23 cellular contexts compared by ENCODE assay signal in the genomic region with DNA sequence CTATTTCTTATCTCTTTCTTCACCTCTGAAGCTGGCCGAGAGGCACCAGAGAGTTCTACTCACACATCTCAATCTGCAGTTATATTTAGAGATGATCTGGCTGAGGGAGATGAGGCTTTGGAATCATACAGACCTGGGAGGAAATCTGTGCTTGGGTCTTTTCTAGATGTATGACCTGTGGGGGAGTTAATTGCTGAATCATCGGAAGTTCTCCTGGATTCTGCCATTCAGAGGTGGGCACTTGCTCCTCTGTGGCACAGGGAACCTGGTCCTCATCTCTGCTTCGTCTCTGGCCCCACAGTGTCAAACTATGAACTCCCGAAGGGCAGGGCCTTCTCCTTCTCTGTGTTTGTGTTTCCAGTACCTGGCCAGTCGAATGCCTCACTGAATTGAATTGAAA. TPM values are rescaled to one million over a fixed set of nuclear protein-coding genes. Genes with fewer than 3 reads are reported as not detected.
A peak's percentile ranks its signal among the peaks of the same experiment; 100 is the strongest.
DNase-seq lines count a peak whose midpoint lies in the region; ATAC-seq, FAIRE-seq and TF ChIP-seq lines count a peak whose summit lies in the region.
"Had no signal": no experiment of that assay in that cellular context is flagged by ENCODE, and none has a peak within 500 bp of the region (broad histone marks: within the 10 kb centered on the region; RNA-seq: fewer than 3 reads in every experiment).

No MANE protein-coding gene starts in this region.

- H2AFZ ChIP-seq in HepG2 (ENCODE audit: low read length): no peak overlapping the region

- DNase-seq in HepG2 (ENCODE audit: low spot score) (no peak), right lobe of liver (no peak), mesenteric fat pad (ENCODE audit: low spot score) (peak; percentile 45), A172 (ENCODE audit: low spot score) (no peak)
- DNase-seq in activated CD4-positive, alpha-beta T cell treated with anti-CD3 and anti-CD28 coated beads, Interleukin-2, amount 50 U/mL, for 1 hour: no peak
- DNase-seq: C1 segment of cervical spinal cord; Calu3; CD4-positive, alpha-beta memory T cell; COR-L47; DMS53; DMS79 treated with DMSO at 0.1 percent for 48 hours; GF-D8; H9 had no signal

- H3K9ac ChIP-seq in HepG2 (ENCODE audit: insufficient read depth, low read depth, low read length): no peak overlapping the region

- H3K4me1 ChIP-seq in HepG2 (ENCODE audit: insufficient read depth, low read length) (no peaks in the 10 kb centered on the region), right lobe of liver (no peaks in the 10 kb centered on the region)

- TF ChIP-seq RAD21 in HepG2 (CRISPR knock-in tag; IDR thresholded peaks at IDR 0.05): no peak

- intact Hi-C loops in HepG2 (cut with micrococcal nuclease; ENCODE audit: unreplicated experiment) (no loop called here), right lobe of liver (cut with DNase I) (no loop called here)

- CTCF ChIA-PET in HepG2 (lab: Yijun Ruan, JAX; ENCODE audit: low intra/inter-chr PET ratio, low total read pairs): no interaction called here

- BruUV-seq in HepG2 (replicated peaks; lab: Mats Ljungman, UMichigan): no TSS peak

- no peak overlapping the region for H3K4me3 Mint-ChIP-seq in stimulated activated memory B cell treated with anti-CD40 and anti-IgM and Interleukin-4, amounts not matched to agents 10 μg/mL and 1 μg/mL and 100 μg/mL, for 72 hours
- H3K4me3 Mint-ChIP-seq: CD4-positive, alpha-beta memory T cell; H9 had no signal

- no peaks in the 10 kb centered on the region for H3K79me2 ChIP-seq in HepG2 (ENCODE audit: insufficient read depth, low read length)

- H3K27me3 ChIP-seq in HepG2 (ENCODE audit: control insufficient read depth in 1 of 2, insufficient read depth in 2 of 2, low read length in 2 of 2) (peaks cover 1 to 14% of the 10 kb centered on the region in 2 experiments; a peak in 3 of 5 replicates), right lobe of liver (no peaks in the 10 kb centered on the region)

- H3K27ac ChIP-seq in HepG2 (ENCODE audit: extremely low read length, insufficient read depth, low read length) (no peak overlapping the region), right lobe of liver (no peak overlapping the region)
- H3K27ac ChIP-seq: 22Rv1 had no signal

- no peak overlapping the region for H3K4me2 ChIP-seq in HepG2 (ENCODE audit: low read depth, low read length)

- whole genome bisulfite sequencing in HepG2 (ENCODE audit: low lambda C conversion rate): 7% methylated on average over 5 of the region's 5 CpGs
- WGBS in right lobe of liver (ENCODE audit: insufficient coverage, low coverage, low lambda C conversion rate, missing lambda C conversion rate): 85% methylated on average over 2 of the region's 5 CpGs

- no peak overlapping the region for H3K4me3 ChIP-seq in HepG2 (replicated peaks in 1 of 3; ENCODE audit: insufficient read depth in 1 of 3, low read depth in 2 of 3, low read length in 3 of 3)
- H3K4me3 ChIP-seq in right lobe of liver: no peak overlapping the region

- in situ Hi-C loops in HepG2 (cut with HindIII; ENCODE audit: extremely low pct_ligation_motif_present, low pct_unique_long_range_greater_than_20kb): no loop called here

- no peak for FAIRE-seq in HepG2 (lab: Jason Lieb, UNC)
- FAIRE-seq: GM12891, GM18507 had no signal

- H3K36me3 ChIP-seq in HepG2 (replicated peaks in 1 of 2; ENCODE audit: control insufficient read depth in 1 of 2, insufficient read depth in 2 of 2, low read length in 2 of 2) (no peaks in the 10 kb centered on the region), right lobe of liver (peaks cover 0 to 57% (median 19%) of the 10 kb centered on the region in 4 donors)

- H3K4me1 Mint-ChIP-seq in stimulated activated memory B cell treated with anti-CD40 and anti-IgM and Interleukin-4, amounts not matched to agents 10 μg/mL and 1 μg/mL and 100 μg/mL, for 72 hours: peaks cover 15% of the 10 kb centered on the region
- H3K4me1 Mint-ChIP-seq: CD4-positive, alpha-beta memory T cell had no signal

- no peaks in the 10 kb centered on the region for H3K27me3 Mint-ChIP-seq in stimulated activated memory B cell treated with anti-CD40 and anti-IgM and Interleukin-4, amounts not matched to agents 10 μg/mL and 1 μg/mL and 100 μg/mL, for 72 hours

- no peaks in the 10 kb centered on the region for H4K20me1 ChIP-seq in HepG2 (ENCODE audit: insufficient read depth, low read length)

- peaks cover 93% of the 10 kb centered on the region for H3K36me3 Mint-ChIP-seq in stimulated activated memory B cell treated with anti-CD40 and anti-IgM and Interleukin-4, amounts not matched to agents 10 μg/mL and 1 μg/mL and 100 μg/mL, for 72 hours
- H3K36me3 Mint-ChIP-seq: CD4-positive, alpha-beta memory T cell had no signal

- POLR2A ChIA-PET in HepG2 (lab: Yijun Ruan, JAX): no interaction called here

- H3K9me3 ChIP-seq in HepG2 (ENCODE audit: low read length): no peaks in the 10 kb centered on the region
- no peaks in the 10 kb centered on the region for H3K9me3 ChIP-seq in right lobe of liver

- no peak for TF ChIP-seq POLR2A in HepG2 (IDR thresholded peaks at IDR 0.05; ENCODE audit: insufficient read depth in 1 of 2, low read depth in 2 of 2, low read length in 2 of 2)
- no peak for TF ChIP-seq POLR2A in right lobe of liver (IDR thresholded peaks at IDR 0.05)

- TF ChIP-seq CTCF in HepG2 (CRISPR knock-in tag; IDR thresholded peaks at IDR 0.05) (no peak), right lobe of liver (IDR thresholded peaks at IDR 0.05) (no peak)

- TF ChIP-seq EP300 in HepG2 (IDR thresholded peaks at IDR 0.05; ENCODE audit: low read depth in 2 of 2, low read length in 2 of 2) (no peak), HepG2 (CRISPR knock-in tag; IDR thresholded peaks at IDR 0.05; ENCODE audit: borderline replicate concordance) (no peak)

- H3K27ac Mint-ChIP-seq in stimulated activated memory B cell treated with anti-CD40 and anti-IgM and Interleukin-4, amounts not matched to agents 10 μg/mL and 1 μg/mL and 100 μg/mL, for 72 hours: peak overlapping the region; percentile 26
- H3K27ac Mint-ChIP-seq: CD4-positive, alpha-beta memory T cell; H9 had no signal

- no peaks in the 10 kb centered on the region for H3K9me3 Mint-ChIP-seq in stimulated activated memory B cell treated with anti-CD40 and anti-IgM and Interleukin-4, amounts not matched to agents 10 μg/mL and 1 μg/mL and 100 μg/mL, for 72 hours
- H3K9me3 Mint-ChIP-seq: CD4-positive, alpha-beta memory T cell; H9 had no signal

- ATAC-seq in HepG2: no peak
- no peak for ATAC-seq in right lobe of liver
- ATAC-seq in stimulated activated memory B cell treated with anti-CD40 and anti-IgM and Interleukin-4, amounts not matched to agents 10 μg/mL and 1 μg/mL and 100 μg/mL, for 72 hours: no peak
- no peak for ATAC-seq in GM18870 (IDR thresholded peaks at IDR 0.05; ENCODE audit: unreplicated experiment)
- ATAC-seq: HCT116 had no signal

TF ChIP-seq in HepG2, 621 proteins besides CTCF, POLR2A, EP300 and RAD21 (continues in another document):
- TF ChIP-seq, protein P1, sequence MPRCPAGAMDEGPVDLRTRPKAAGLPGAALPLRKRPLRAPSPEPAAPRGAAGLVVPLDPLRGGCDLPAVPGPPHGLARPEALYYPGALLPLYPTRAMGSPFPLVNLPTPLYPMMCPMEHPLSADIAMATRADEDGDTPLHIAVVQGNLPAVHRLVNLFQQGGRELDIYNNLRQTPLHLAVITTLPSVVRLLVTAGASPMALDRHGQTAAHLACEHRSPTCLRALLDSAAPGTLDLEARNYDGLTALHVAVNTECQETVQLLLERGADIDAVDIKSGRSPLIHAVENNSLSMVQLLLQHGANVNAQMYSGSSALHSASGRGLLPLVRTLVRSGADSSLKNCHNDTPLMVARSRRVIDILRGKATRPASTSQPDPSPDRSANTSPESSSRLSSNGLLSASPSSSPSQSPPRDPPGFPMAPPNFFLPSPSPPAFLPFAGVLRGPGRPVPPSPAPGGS (CRISPR knock-in tag; IDR thresholded peaks at IDR 0.05): no peak
- TF ChIP-seq NFE2L2 (IDR thresholded peaks at IDR 0.05; ENCODE audit: low read length) (peak; percentile 24; the same call in 1 of the 2 replicates), MAFK (conservative IDR thresholded peaks at IDR 0.05 in 1 of 2, IDR thresholded peaks at IDR 0.05 in 1 of 2; ENCODE audit: low read length in 2 of 2) (peak; percentile 15 to 52; a peak in 1 of 4 replicates), MAFF (IDR thresholded peaks at IDR 0.05; ENCODE audit: low read depth, low read length) (peak; percentile 26; the same call in 1 of the 2 replicates)

RNA-seq across cellular contexts. Expression of gene BLNK, which starts 52.5 kb away (rescaled TPM):
- total RNA-seq in HepG2 (2016; rRNA removed; fragmentation: Illumina TruSeq; extraction: Trizol) (not detected in 2 replicates), right lobe of liver (10 to 100 TPM in 5 of 6 experiments, 1 to 10 TPM in 1; 9.9 to 47.7 (median 20.9) TPM), mesenteric fat pad (4.7 TPM)
- not detected in 2 replicates for total RNA-seq in HepG2 (2016; cell fraction: cytosol; rRNA removed; fragmentation: Illumina TruSeq; extraction: Trizol; ENCODE audit: low read depth)
- not detected in 2 replicates for total RNA-seq in HepG2 (2016; cell fraction: insoluble cytoplasmic fraction; rRNA removed; fragmentation: Illumina TruSeq; extraction: Trizol)
- not detected in 2 replicates for total RNA-seq in HepG2 (2016; cell fraction: membrane; rRNA removed; fragmentation: Illumina TruSeq; extraction: Trizol)
- total RNA-seq in HepG2 (2016; cell fraction: nucleus; rRNA removed; fragmentation: Illumina TruSeq; extraction: Trizol): not detected in 2 replicates
- polyA plus RNA-seq in HepG2 (2011; rRNA removed): not detected in 2 replicates
- not detected in 2 replicates for polyA plus RNA-seq in HepG2 (2011; cell fraction: cytosol; rRNA removed)
- 0.23 TPM in 1 of 2 replicates, not detected in the other for polyA plus RNA-seq in HepG2 (2011; cell fraction: nucleus; rRNA removed)
- not detected in 2 replicates for polyA plus RNA-seq in HepG2 (2012)
- not detected in 2 replicates for polyA plus RNA-seq in HepG2 (2016; cell fraction: cytosol; fragmentation: Illumina TruSeq; extraction: Trizol; ENCODE audit: low read depth)
- not detected in 2 replicates for polyA plus RNA-seq in HepG2 (2016; cell fraction: insoluble cytoplasmic fraction; fragmentation: Illumina TruSeq; extraction: Trizol; ENCODE audit: low read depth)
- not detected in 2 replicates for polyA plus RNA-seq in HepG2 (2016; cell fraction: membrane; fragmentation: Illumina TruSeq; extraction: Trizol; ENCODE audit: low read depth)
- polyA plus RNA-seq in HepG2 (2016; cell fraction: nucleus; fragmentation: Illumina TruSeq; extraction: Trizol; ENCODE audit: insufficient read depth, low read depth): not detected in 2 replicates
- not detected in 2 replicates for polyA minus RNA-seq in HepG2 (2011; rRNA and poly(A)+ RNA removed; ENCODE audit: low replicate concordance)
- polyA minus RNA-seq in HepG2 (2011; cell fraction: cytosol; rRNA and poly(A)+ RNA removed): not detected in 2 replicates
- not detected in 2 replicates for polyA minus RNA-seq in HepG2 (2011; cell fraction: nucleus; rRNA and poly(A)+ RNA removed)
- total RNA-seq in A172 (2014; rRNA removed; shearing (Covaris generic)): not detected in 2 replicates
- total RNA-seq: A673, Daoy, G401, H9 had no signal
- polyA plus RNA-seq: BJ had no signal
